8 cellular contexts compared by ENCODE assay signal in genomic region chr7:105678811-105679495, GRCh38.
A peak's percentile ranks its signal among the peaks of the same experiment; 100 is the strongest.
DNase-seq lines count a peak whose midpoint lies in the region; ATAC-seq lines count a peak whose summit lies in the region.

No MANE protein-coding gene starts in this region.

- H3K9me3 Mint-ChIP-seq in activated CD4-positive, alpha-beta memory T cell treated with anti-CD3 and anti-CD28 coated beads for 36 hours = no peaks in the 10 kb centered on the region

- peak overlapping the region; percentile 78 for H3K4me3 Mint-ChIP-seq in activated CD4-positive, alpha-beta memory T cell treated with anti-CD3 and anti-CD28 coated beads for 36 hours

- intact Hi-C loops in activated CD4-positive, alpha-beta memory T cell treated with anti-CD3 and anti-CD28 coated beads for 36 hours (cut with micrococcal nuclease) = loop anchor here (1.0 to 5.0 kb wide), 7 partner anchors 12 to 666 kb away; partner anchors contain the start of genes ATXN7L1, RINT1 and SYPL1
- intact Hi-C loops in posterior vena cava (cut with DNase I) = loop anchor here in 1 of 2 donors (10.0 kb wide), 1 partner anchor 176 kb away; no protein-coding TSS in a partner anchor

- H3K27ac Mint-ChIP-seq in activated CD4-positive, alpha-beta memory T cell treated with anti-CD3 and anti-CD28 coated beads for 36 hours = peak overlapping the region; percentile 95

- peaks cover 75% of the 10 kb centered on the region for H3K4me1 Mint-ChIP-seq in activated CD4-positive, alpha-beta memory T cell treated with anti-CD3 and anti-CD28 coated beads for 36 hours (ENCODE audit: low read depth)

- ATAC-seq in GM18498 (IDR thresholded peaks at IDR 0.05; ENCODE audit: unreplicated experiment) (peak; percentile 56), HG03108 (IDR thresholded peaks at IDR 0.05; ENCODE audit: unreplicated experiment) (peak; percentile 57)

- peak; percentile 54 for DNase-seq in activated CD4-positive, alpha-beta memory T cell treated with anti-CD3 and anti-CD28 coated beads for 36 hours
- DNase-seq in germinal center (ENCODE audit: low spot score) (peak; percentile 39), posterior vena cava (ENCODE audit: low spot score) (peak; percentile 94), KG1 (lab: John Stamatoyannopoulos, UW) (no peak), cortex of kidney (lab: John Stamatoyannopoulos, UW) (no peak), GM19238 (ENCODE audit: insufficient read length, low spot score) (no peak)

- CTCF ChIA-PET in activated CD4-positive, alpha-beta memory T cell treated with anti-CD3 and anti-CD28 coated beads for 36 hours (lab: Charles Lee) = interaction anchor here (0.8 to 3.7 kb wide), 3 partner anchors 22 to 82 kb away, joined by 3 to 22 read pairs (median 4); no protein-coding TSS in a partner anchor

- POLR2A ChIA-PET in activated CD4-positive, alpha-beta memory T cell treated with anti-CD3 and anti-CD28 coated beads for 36 hours (lab: Charles Lee) = interaction anchor here (2.0 kb wide), 1 partner anchor 10 kb away, joined by 6 read pairs; no protein-coding TSS in a partner anchor

- H3K27me3 Mint-ChIP-seq in activated CD4-positive, alpha-beta memory T cell treated with anti-CD3 and anti-CD28 coated beads for 36 hours = no peaks in the 10 kb centered on the region

- no peaks in the 10 kb centered on the region for H3K36me3 Mint-ChIP-seq in activated CD4-positive, alpha-beta memory T cell treated with anti-CD3 and anti-CD28 coated beads for 36 hours

Comparison
In these comparisons a context has a peak if more than half of its experiments do, and no peak if none do; other contexts are left out.
1. DNase-seq: peak in activated CD4-positive, alpha-beta memory T cell treated with anti-CD3 and anti-CD28 coated beads for 36 hours (single experiment), germinal center (single experiment) and posterior vena cava (single experiment); none in KG1 (single experiment), cortex of kidney (single experiment) and GM19238 (single experiment).